ENCODE assay signal across 3 cellular contexts in genomic region chr1:161678510-161678909, GRCh38.
TF ChIP-seq lines count a peak whose summit lies in the region.

No MANE protein-coding gene starts in this region.

TF ChIP-seq in liver, 16 proteins besides CTCF, POLR2A, EP300 and RAD21:
- peak; percentile 72 for TF ChIP-seq NR2F2 (IDR thresholded peaks at IDR 0.05)
- TF ChIP-seq, protein P1, sequence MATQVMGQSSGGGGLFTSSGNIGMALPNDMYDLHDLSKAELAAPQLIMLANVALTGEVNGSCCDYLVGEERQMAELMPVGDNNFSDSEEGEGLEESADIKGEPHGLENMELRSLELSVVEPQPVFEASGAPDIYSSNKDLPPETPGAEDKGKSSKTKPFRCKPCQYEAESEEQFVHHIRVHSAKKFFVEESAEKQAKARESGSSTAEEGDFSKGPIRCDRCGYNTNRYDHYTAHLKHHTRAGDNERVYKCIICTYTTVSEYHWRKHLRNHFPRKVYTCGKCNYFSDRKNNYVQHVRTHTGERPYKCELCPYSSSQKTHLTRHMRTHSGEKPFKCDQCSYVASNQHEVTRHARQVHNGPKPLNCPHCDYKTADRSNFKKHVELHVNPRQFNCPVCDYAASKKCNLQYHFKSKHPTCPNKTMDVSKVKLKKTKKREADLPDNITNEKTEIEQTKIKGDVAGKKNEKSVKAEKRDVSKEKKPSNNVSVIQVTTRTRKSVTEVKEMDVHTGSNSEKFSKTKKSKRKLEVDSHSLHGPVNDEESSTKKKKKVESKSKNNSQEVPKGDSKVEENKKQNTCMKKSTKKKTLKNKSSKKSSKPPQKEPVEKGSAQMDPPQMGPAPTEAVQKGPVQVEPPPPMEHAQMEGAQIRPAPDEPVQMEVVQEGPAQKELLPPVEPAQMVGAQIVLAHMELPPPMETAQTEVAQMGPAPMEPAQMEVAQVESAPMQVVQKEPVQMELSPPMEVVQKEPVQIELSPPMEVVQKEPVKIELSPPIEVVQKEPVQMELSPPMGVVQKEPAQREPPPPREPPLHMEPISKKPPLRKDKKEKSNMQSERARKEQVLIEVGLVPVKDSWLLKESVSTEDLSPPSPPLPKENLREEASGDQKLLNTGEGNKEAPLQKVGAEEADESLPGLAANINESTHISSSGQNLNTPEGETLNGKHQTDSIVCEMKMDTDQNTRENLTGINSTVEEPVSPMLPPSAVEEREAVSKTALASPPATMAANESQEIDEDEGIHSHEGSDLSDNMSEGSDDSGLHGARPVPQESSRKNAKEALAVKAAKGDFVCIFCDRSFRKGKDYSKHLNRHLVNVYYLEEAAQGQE (IDR thresholded peaks at IDR 0.05) = no peak
- TF ChIP-seq ZBTB33 (IDR thresholded peaks at IDR 0.05) = no peak
- TF ChIP-seq RXRA (IDR thresholded peaks at IDR 0.05) = peak; percentile 14 to 33
- TF ChIP-seq GABPA (IDR thresholded peaks at IDR 0.05 in 1 of 2, conservative IDR thresholded peaks at IDR 0.05 in 1 of 2) = no peak

TF ChIP-seq in HepG2, 621 proteins besides CTCF, POLR2A, EP300 and RAD21:
- TF ChIP-seq ZNF850 (CRISPR knock-in tag; conservative IDR thresholded peaks at IDR 0.05) (no peak), ZNF816 (CRISPR knock-in tag; IDR thresholded peaks at IDR 0.05; ENCODE audit: borderline replicate concordance) (no peak), ZNF234 (CRISPR knock-in tag; conservative IDR thresholded peaks at IDR 0.05) (no peak), ZBTB40 (IDR thresholded peaks at IDR 0.05) (no peak), ZBTB40 (CRISPR knock-in tag; IDR thresholded peaks at IDR 0.05) (no peak), ZNF432 (CRISPR knock-in tag; IDR thresholded peaks at IDR 0.05; ENCODE audit: borderline replicate concordance) (no peak), ZNF24 (IDR thresholded peaks at IDR 0.05) (no peak)
- TF ChIP-seq, protein P2, sequence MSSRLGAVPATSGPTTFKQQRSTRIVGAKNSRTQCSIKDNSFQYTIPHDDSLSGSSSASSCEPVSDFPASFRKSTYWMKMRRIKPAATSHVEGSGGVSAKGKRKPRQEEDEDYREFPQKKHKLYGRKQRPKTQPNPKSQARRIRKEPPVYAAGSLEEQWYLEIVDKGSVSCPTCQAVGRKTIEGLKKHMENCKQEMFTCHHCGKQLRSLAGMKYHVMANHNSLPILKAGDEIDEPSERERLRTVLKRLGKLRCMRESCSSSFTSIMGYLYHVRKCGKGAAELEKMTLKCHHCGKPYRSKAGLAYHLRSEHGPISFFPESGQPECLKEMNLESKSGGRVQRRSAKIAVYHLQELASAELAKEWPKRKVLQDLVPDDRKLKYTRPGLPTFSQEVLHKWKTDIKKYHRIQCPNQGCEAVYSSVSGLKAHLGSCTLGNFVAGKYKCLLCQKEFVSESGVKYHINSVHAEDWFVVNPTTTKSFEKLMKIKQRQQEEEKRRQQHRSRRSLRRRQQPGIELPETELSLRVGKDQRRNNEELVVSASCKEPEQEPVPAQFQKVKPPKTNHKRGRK (CRISPR knock-in tag; IDR thresholded peaks at IDR 0.05) = no peak
TF ChIP-seq in HepG2: peak in this region for 0.

TF ChIP-seq in K562, 482 proteins besides CTCF, POLR2A, EP300 and RAD21:
- TF ChIP-seq ZNF444 (CRISPR knock-in tag; IDR thresholded peaks at IDR 0.05) = no peak
- TF ChIP-seq ESRRA (IDR thresholded peaks at IDR 0.05; ENCODE audit: borderline replicate concordance, low read depth) = peak; percentile 36; the same call in 1 of the 2 replicates
TF ChIP-seq in K562: peak in this region for 1.
